ENCODE assay signal across 14 cellular contexts in genomic region chr11:10728779-10729472, GRCh38. TPM values are rescaled to one million over a fixed set of nuclear protein-coding genes. Genes with fewer than 3 reads are reported as not detected.
A peak's percentile ranks its signal among the peaks of the same experiment; 100 is the strongest.
DNase-seq lines count a peak whose midpoint lies in the region; ATAC-seq lines count a peak whose summit lies in the region.
"Had no signal": no experiment of that assay in that cellular context is flagged by ENCODE, and none has a peak within 500 bp of the region (broad histone marks: within the 10 kb centered on the region; RNA-seq: fewer than 3 reads in every experiment).

No MANE protein-coding gene starts in this region.

- peak overlapping the region; percentile 56 for H4K8ac ChIP-seq in trophoblast cell (ENCODE audit: low read depth, low read length)

- H2BK120ac ChIP-seq in trophoblast cell (ENCODE audit: insufficient read depth, low read length, poor library complexity) = no peak overlapping the region

- H4K91ac ChIP-seq in trophoblast cell (ENCODE audit: low read depth, low read length) = peak overlapping the region; percentile 40

- peaks cover 2% of the 10 kb centered on the region for H3K79me1 ChIP-seq in trophoblast cell (ENCODE audit: low read length)

- peak overlapping the region; percentile 64 for H3K4me2 ChIP-seq in trophoblast cell (ENCODE audit: low read length)
- H3K4me2 ChIP-seq: BLaER1 treated with 17β-estradiol and CSF1 and Interleukin-3, amounts not matched to agents 10 nM and 100 nM had no signal

- H2BK12ac ChIP-seq in trophoblast cell (ENCODE audit: low read length) = no peak overlapping the region

- no CpG with 5 or more reads among the region's 20 CpGs for WGBS in trophoblast cell (ENCODE audit: extremely low coverage, insufficient coverage, insufficient read length)

- peaks cover 20% of the 10 kb centered on the region for H3K4me1 Mint-ChIP-seq in activated naive CD4-positive, alpha-beta T cell treated with anti-CD3 and anti-CD28 coated beads, Interleukin-2, amount 10 ng/mL, durations not matched to agents 7 days and 5 days

- no peaks in the 10 kb centered on the region for H3K4me1 ChIP-seq in trophoblast cell (ENCODE audit: control insufficient read depth in 1 of 2, insufficient read depth in 2 of 2, low read length in 2 of 2)
- H3K4me1 ChIP-seq: right atrium auricular region had no signal

- CTCF ChIA-PET in activated naive CD4-positive, alpha-beta T cell treated with anti-CD3 and anti-CD28 coated beads, Interleukin-2, amount 10 ng/mL, durations not matched to agents 7 days and 5 days (lab: Charles Lee) = no interaction called here

- no peak overlapping the region for H3K4me3 Mint-ChIP-seq in activated naive CD4-positive, alpha-beta T cell treated with anti-CD3 and anti-CD28 coated beads, Interleukin-2, amount 10 ng/mL, durations not matched to agents 7 days and 5 days
- H3K4me3 Mint-ChIP-seq: T-helper 2 cell treated with Interferon-gamma antibody and Interleukin-4, amounts not matched to agents 5 μg/mL and 100 μg/mL, for 36 hours had no signal

- peaks cover 3% of the 10 kb centered on the region for H3K27me3 ChIP-seq in trophoblast cell (ENCODE audit: insufficient read depth, low read length)
- H3K27me3 ChIP-seq: right atrium auricular region had no signal

- H3K9me3 ChIP-seq in SK-N-MC (ENCODE audit: low read depth, low read length) (no peaks in the 10 kb centered on the region), trophoblast cell (ENCODE audit: insufficient read depth, low read depth, low read length) (peaks cover 2% of the 10 kb centered on the region)
- H3K9me3 ChIP-seq: right atrium auricular region had no signal

- H2BK5ac ChIP-seq in trophoblast cell (ENCODE audit: low read depth, low read length, poor library complexity) = no peak overlapping the region

- H3K23ac ChIP-seq in trophoblast cell (ENCODE audit: low read length) = no peak overlapping the region

- H2AFZ ChIP-seq in trophoblast cell (ENCODE audit: insufficient read depth, low read length, poor library complexity) = peak overlapping the region; percentile 53

- H3K4me3 ChIP-seq in SK-N-MC (no peak overlapping the region), trophoblast cell (ENCODE audit: low read depth, low read length) (peak overlapping the region; percentile 72)
- H3K4me3 ChIP-seq: BLaER1 treated with 17β-estradiol and CSF1 and Interleukin-3, amounts not matched to agents 10 nM and 100 nM; right atrium auricular region had no signal

- peak overlapping the region; percentile 20 for H3K14ac ChIP-seq in trophoblast cell (ENCODE audit: low read length)

- H3K36me3 ChIP-seq in SK-N-MC (ENCODE audit: insufficient read depth, low read length) (no peaks in the 10 kb centered on the region), trophoblast cell (ENCODE audit: control insufficient read depth in 1 of 2, insufficient read depth in 2 of 2, low read length in 2 of 2) (no peaks in the 10 kb centered on the region)
- H3K36me3 ChIP-seq: BLaER1 treated with 17β-estradiol and CSF1 and Interleukin-3, amounts not matched to agents 10 nM and 100 nM; right atrium auricular region had no signal

- H3K27ac ChIP-seq in SK-N-MC = peak overlapping the region; percentile 75
- no peak overlapping the region for H3K27ac ChIP-seq in trophoblast cell (ENCODE audit: low read depth, low read length)
- H3K27ac ChIP-seq: BLaER1 treated with 17β-estradiol and CSF1 and Interleukin-3, amounts not matched to agents 10 nM and 100 nM; right atrium auricular region had no signal

- ATAC-seq in GM18909 (IDR thresholded peaks at IDR 0.05; ENCODE audit: poor library complexity, unreplicated experiment) (no peak), GM18868 (IDR thresholded peaks at IDR 0.05; ENCODE audit: unreplicated experiment) (no peak)

- no peaks in the 10 kb centered on the region for H3K36me3 Mint-ChIP-seq in activated naive CD4-positive, alpha-beta T cell treated with anti-CD3 and anti-CD28 coated beads, Interleukin-2, amount 10 ng/mL, durations not matched to agents 7 days and 5 days

- peak overlapping the region; percentile 43 for H3K18ac ChIP-seq in trophoblast cell (ENCODE audit: low read length)

- no peak overlapping the region for H3K27ac Mint-ChIP-seq in activated naive CD4-positive, alpha-beta T cell treated with anti-CD3 and anti-CD28 coated beads, Interleukin-2, amount 10 ng/mL, durations not matched to agents 7 days and 5 days
- H3K27ac Mint-ChIP-seq: T-helper 2 cell treated with Interferon-gamma antibody and Interleukin-4, amounts not matched to agents 5 μg/mL and 100 μg/mL, for 36 hours had no signal

- no peaks in the 10 kb centered on the region for H3K79me2 ChIP-seq in trophoblast cell (ENCODE audit: control insufficient read depth, insufficient read depth, low read length, poor library complexity)

- no peak overlapping the region for H2AK5ac ChIP-seq in trophoblast cell (ENCODE audit: low read length)

- peaks cover 68% of the 10 kb centered on the region for H3K27me3 Mint-ChIP-seq in activated naive CD4-positive, alpha-beta T cell treated with anti-CD3 and anti-CD28 coated beads, Interleukin-2, amount 10 ng/mL, durations not matched to agents 7 days and 5 days

- no peaks in the 10 kb centered on the region for H3K9me3 Mint-ChIP-seq in activated naive CD4-positive, alpha-beta T cell treated with anti-CD3 and anti-CD28 coated beads, Interleukin-2, amount 10 ng/mL, durations not matched to agents 7 days and 5 days
- H3K9me3 Mint-ChIP-seq: T-helper 2 cell treated with Interferon-gamma antibody and Interleukin-4, amounts not matched to agents 5 μg/mL and 100 μg/mL, for 36 hours had no signal

- H4K12ac ChIP-seq in trophoblast cell (ENCODE audit: low read depth, low read length) = no peak overlapping the region

- DNase-seq in EL = peak; percentile 26
- no peak for DNase-seq in SK-N-MC (ENCODE audit: low read depth, low spot score)
- peak; percentile 57 for DNase-seq in iPS DF 19.7 (ENCODE audit: low read depth, low spot score)
- DNase-seq in trophoblast cell = no peak
- no peak for DNase-seq in activated CD4-positive, CD25-positive, alpha-beta regulatory T cell treated with anti-CD3 and anti-CD28 coated beads, Interleukin-2, amount 50 U/mL, for 72 hours
- DNase-seq in activated naive CD4-positive, alpha-beta T cell treated with anti-CD3 and anti-CD28 coated beads, Interleukin-2, amount 10 ng/mL, durations not matched to agents 7 days and 5 days = no peak
- DNase-seq: activated CD8-positive, alpha-beta memory T cell treated with anti-CD3 and anti-CD28 coated beads, Interleukin-2, amount 50 U/mL, for 4 hours; anterior cingulate cortex; NCI-H1105 had no signal

- H3K4ac ChIP-seq in trophoblast cell (ENCODE audit: low read depth, low read length) = no peak overlapping the region

- H3K9ac ChIP-seq in SK-N-MC (ENCODE audit: insufficient read length) (no peak overlapping the region), trophoblast cell (ENCODE audit: low read length) (no peak overlapping the region)
- H3K9ac ChIP-seq: BLaER1 treated with 17β-estradiol and CSF1 and Interleukin-3, amounts not matched to agents 10 nM and 100 nM had no signal

RNA-seq across cellular contexts. Expression of gene CTR9, which starts 22.1 kb away (rescaled TPM):
- 27.9 and 28.4 TPM in 2 replicates for polyA plus RNA-seq in trophoblast cell (2013)

RNA-seq across cellular contexts. Expression of gene IRAG1, which starts 35.4 kb away (rescaled TPM):
- 1.5 and 1.9 TPM in 2 replicates for polyA plus RNA-seq in trophoblast cell (2013)

Comparison
In these comparisons a context has a peak if more than half of its experiments do, and no peak if none do; other contexts are left out.
1. DNase-seq: peak in EL (single experiment) and iPS DF 19.7 (single experiment); none in SK-N-MC (single experiment), trophoblast cell (0 of 2), activated CD4-positive, CD25-positive, alpha-beta regulatory T cell treated with anti-CD3 and anti-CD28 coated beads, Interleukin-2, amount 50 U/mL, for 72 hours (single experiment) and activated naive CD4-positive, alpha-beta T cell treated with anti-CD3 and anti-CD28 coated beads, Interleukin-2, amount 10 ng/mL, durations not matched to agents 7 days and 5 days (single experiment).